In the genomic region with DNA sequence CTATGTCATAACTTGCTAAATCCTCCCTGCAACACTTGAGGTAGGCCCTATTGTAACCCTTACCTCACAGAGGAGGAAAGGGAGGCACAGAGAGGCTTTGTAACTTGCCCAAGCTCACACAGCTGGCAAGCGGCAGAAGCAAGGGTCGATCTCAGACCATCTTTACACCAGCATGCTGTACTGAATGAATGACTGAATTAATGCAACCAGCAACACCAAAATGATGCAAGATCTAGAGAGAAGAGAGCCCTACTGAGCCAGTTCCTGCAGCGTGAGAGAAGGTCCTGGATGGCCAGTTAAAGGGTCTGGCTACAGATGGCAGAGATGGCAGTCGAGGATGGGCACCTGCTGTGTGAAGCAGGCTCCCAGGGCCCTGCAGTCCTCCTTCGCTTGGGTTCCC, we compare ENCODE assay signal across 2 cellular contexts.
TF ChIP-seq lines count a peak whose summit lies in the region.

No MANE protein-coding gene starts in this region.

TF ChIP-seq in IMR-90, 13 proteins besides CTCF, POLR2A, EP300 and RAD21:
- TF ChIP-seq RCOR1 (IDR thresholded peaks at IDR 0.05; ENCODE audit: insufficient replicate concordance, low read length) (no peak), NFE2L2 (IDR thresholded peaks at IDR 0.05; ENCODE audit: low read depth, low read length) (no peak), CEBPB (IDR thresholded peaks at IDR 0.05; ENCODE audit: low read depth, low read length) (no peak), MAFK (IDR thresholded peaks at IDR 0.05; ENCODE audit: low read depth, low read length) (no peak), FOS (IDR thresholded peaks at IDR 0.05; ENCODE audit: low read depth, low read length) (no peak)

TF ChIP-seq in H1, 55 proteins besides CTCF, POLR2A, EP300 and RAD21:
- TF ChIP-seq SP2 (IDR thresholded peaks at IDR 0.05; ENCODE audit: low read length) (no peak), CHD2 (IDR thresholded peaks at IDR 0.05; ENCODE audit: low read length) (no peak), TBP (IDR thresholded peaks at IDR 0.05; ENCODE audit: low read depth, low read length) (no peak), ASH2L (IDR thresholded peaks at IDR 0.05; ENCODE audit: low read length) (no peak), BACH1 (IDR thresholded peaks at IDR 0.05; ENCODE audit: low read length) (no peak), SRF (IDR thresholded peaks at IDR 0.05; ENCODE audit: low read depth, low read length) (no peak)
